ENCODE assay signal across 38 cellular contexts in genomic region chr17:81851423-81851822, GRCh38. TPM values are rescaled to one million over a fixed set of nuclear protein-coding genes. Genes with fewer than 3 reads are reported as not detected.
"Had no signal": no experiment of that assay in that cellular context is flagged by ENCODE, and none has a peak within 500 bp of the region (broad histone marks: within the 10 kb centered on the region; RNA-seq: fewer than 3 reads in every experiment).

No MANE protein-coding gene starts in this region.

- H3K9me3 ChIP-seq: gastrocnemius medialis, ovary, transverse colon, uterus had no signal

- H3K4me1 ChIP-seq: uterus had no signal

- ATAC-seq: activated CD4-positive, CD25-positive, alpha-beta regulatory T cell treated with anti-CD3 and anti-CD28 coated beads, Interleukin-2, amount 50 U/mL, for 24 hours; effector memory CD8-positive, alpha-beta T cell; gastrocnemius medialis; left cardiac atrium; sciatic nerve; stimulated activated memory B cell treated with anti-CD40 and anti-IgM and Interleukin-4, amounts not matched to agents 10 μg/mL and 1 μg/mL and 100 μg/mL, for 72 hours had no signal

- DNase-seq: activated CD4-positive, alpha-beta memory T cell treated with anti-CD3 and anti-CD28 coated beads for 36 hours; activated CD4-positive, alpha-beta T cell treated with anti-CD3 and anti-CD28 coated beads for 48 hours; activated CD8-positive, alpha-beta memory T cell treated with anti-CD3 and anti-CD28 coated beads, Interleukin-2, amount 50 U/mL, for 4 hours; activated gamma-delta T cell; activated naive CD4-positive, alpha-beta T cell treated with anti-CD3 and anti-CD28 coated beads, Interleukin-2, amount 10 ng/mL, durations not matched to agents 7 days and 5 days; activated naive CD8-positive, alpha-beta T cell treated with anti-CD3 and anti-CD28 coated beads, Interleukin-2, amount 10 ng/mL, durations not matched to agents 7 days and 5 days; activated T-cell treated with anti-CD3 and anti-CD28 coated beads, Interleukin-2, amount 50 U/mL, for 1 hour; amniotic stem cell; brain microvascular endothelial cell; cortex of kidney; effector memory CD8-positive, alpha-beta T cell; erythroblast; gastrocnemius medialis; glutamatergic neuron; islet precursor cell; left cardiac atrium; mammary epithelial cell; nephron progenitor cell; ovary; stimulated activated CD4-positive, alpha-beta T cell treated with anti-CD3 and anti-CD28 coated beads, Interleukin-4, amount 100 ng/mL, for 24 hours; T-helper 9 cell; transverse colon; uterus; WERI-Rb-1 had no signal

- H3K9me3 Mint-ChIP-seq: activated CD4-positive, alpha-beta memory T cell treated with anti-CD3 and anti-CD28 coated beads for 36 hours; activated naive CD4-positive, alpha-beta T cell treated with anti-CD3 and anti-CD28 coated beads, Interleukin-2, amount 10 ng/mL, durations not matched to agents 7 days and 5 days; activated naive CD8-positive, alpha-beta T cell treated with anti-CD3 and anti-CD28 coated beads, Interleukin-2, amount 10 ng/mL, durations not matched to agents 7 days and 5 days; effector memory CD8-positive, alpha-beta T cell; nephron progenitor cell; stimulated activated memory B cell treated with anti-CD40 and anti-IgM and Interleukin-4, amounts not matched to agents 10 μg/mL and 1 μg/mL and 100 μg/mL, for 72 hours had no signal

- H3K4me3 Mint-ChIP-seq: activated CD4-positive, alpha-beta memory T cell treated with anti-CD3 and anti-CD28 coated beads for 36 hours; activated naive CD4-positive, alpha-beta T cell treated with anti-CD3 and anti-CD28 coated beads, Interleukin-2, amount 10 ng/mL, durations not matched to agents 7 days and 5 days; activated naive CD8-positive, alpha-beta T cell treated with anti-CD3 and anti-CD28 coated beads, Interleukin-2, amount 10 ng/mL, durations not matched to agents 7 days and 5 days; effector memory CD8-positive, alpha-beta T cell; nephron progenitor cell; stimulated activated memory B cell treated with anti-CD40 and anti-IgM and Interleukin-4, amounts not matched to agents 10 μg/mL and 1 μg/mL and 100 μg/mL, for 72 hours had no signal

- FAIRE-seq: astrocyte, TTC549 had no signal

- H3K36me3 ChIP-seq: ovary, uterus had no signal

- H3K4me1 Mint-ChIP-seq: nephron progenitor cell had no signal

- H3K27me3 Mint-ChIP-seq: activated CD4-positive, alpha-beta memory T cell treated with anti-CD3 and anti-CD28 coated beads for 36 hours; activated naive CD4-positive, alpha-beta T cell treated with anti-CD3 and anti-CD28 coated beads, Interleukin-2, amount 10 ng/mL, durations not matched to agents 7 days and 5 days; activated naive CD8-positive, alpha-beta T cell treated with anti-CD3 and anti-CD28 coated beads, Interleukin-2, amount 10 ng/mL, durations not matched to agents 7 days and 5 days; effector memory CD8-positive, alpha-beta T cell; progenitor cell of endocrine pancreas; stimulated activated memory B cell treated with anti-CD40 and anti-IgM and Interleukin-4, amounts not matched to agents 10 μg/mL and 1 μg/mL and 100 μg/mL, for 72 hours had no signal

- H3K27ac ChIP-seq: brain microvascular endothelial cell, gastrocnemius medialis, ovary, skin epidermis, transverse colon, uterus, WERI-Rb-1 had no signal

- H3K4me3 ChIP-seq: gastrocnemius medialis, ovary, skin epidermis, transverse colon, uterus had no signal

- H3K27me3 ChIP-seq: brain microvascular endothelial cell, gastrocnemius medialis, ovary, transverse colon, uterus had no signal

- H3K27ac Mint-ChIP-seq: activated CD4-positive, alpha-beta memory T cell treated with anti-CD3 and anti-CD28 coated beads for 36 hours; activated naive CD4-positive, alpha-beta T cell treated with anti-CD3 and anti-CD28 coated beads, Interleukin-2, amount 10 ng/mL, durations not matched to agents 7 days and 5 days; activated naive CD8-positive, alpha-beta T cell treated with anti-CD3 and anti-CD28 coated beads, Interleukin-2, amount 10 ng/mL, durations not matched to agents 7 days and 5 days; effector memory CD8-positive, alpha-beta T cell; nephron progenitor cell; progenitor cell of endocrine pancreas; stimulated activated memory B cell treated with anti-CD40 and anti-IgM and Interleukin-4, amounts not matched to agents 10 μg/mL and 1 μg/mL and 100 μg/mL, for 72 hours had no signal

RNA-seq across cellular contexts. Expression of gene PPP1R27, which starts 16.6 kb away (rescaled TPM):
- total RNA-seq: activated CD4-positive, alpha-beta memory T cell treated with anti-CD3 and anti-CD28 coated beads for 36 hours; activated CD8-positive, alpha-beta memory T cell treated with anti-CD3 and anti-CD28 coated beads for 36 hours; activated naive CD8-positive, alpha-beta T cell treated with anti-CD3 and anti-CD28 coated beads, Interleukin-2, amount 10 ng/mL, durations not matched to agents 7 days and 5 days; astrocyte; chondrocyte; left cardiac atrium; liver; mucosa of gallbladder; ovary; progenitor cell of endocrine pancreas; renal cortical epithelial cell; sciatic nerve; T-helper 1 cell treated with Interleukin-12 subunit alpha and Interleukin-12 subunit beta and Interleukin-4 antibody, amounts not matched to agents 30 ng/mL and 1 ng/mL, for 36 hours; temporal lobe had no signal
